8 cellular contexts compared by ENCODE assay signal in the genomic region with DNA sequence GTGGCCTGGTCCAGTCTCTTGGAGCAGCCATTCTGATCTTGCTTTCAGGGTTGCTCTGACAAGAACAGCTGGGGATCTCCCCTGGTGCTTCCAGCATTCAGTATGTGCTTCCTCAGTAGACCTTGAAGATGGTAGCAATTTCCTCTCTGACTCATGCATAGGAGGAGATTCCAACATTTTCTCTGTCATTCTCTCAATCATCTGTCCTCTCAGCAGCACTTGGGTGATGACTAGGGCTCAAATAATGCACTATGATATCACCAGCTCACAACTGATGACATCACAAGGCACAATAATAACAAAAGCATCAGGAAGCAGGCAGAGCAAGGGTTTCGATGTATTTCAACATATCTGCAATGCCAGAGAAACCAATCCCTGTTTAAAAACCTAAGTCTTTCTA.
DNase-seq lines count a peak whose midpoint lies in the region; ATAC-seq and TF ChIP-seq lines count a peak whose summit lies in the region.

No MANE protein-coding gene starts in this region.

- H3K27me3 Mint-ChIP-seq in activated naive CD4-positive, alpha-beta T cell treated with anti-CD3 and anti-CD28 coated beads, Interleukin-2, amount 50 U/mL, for 24 hours, result no peaks in the 10 kb centered on the region
- no peaks in the 10 kb centered on the region for H3K27me3 Mint-ChIP-seq in stimulated activated naive CD8-positive, alpha-beta T cell treated with anti-CD3 and anti-CD28 coated beads, Interleukin-15, amount 100 ng/mL, for 72 hours

- peaks cover 12% of the 10 kb centered on the region for H3K4me1 Mint-ChIP-seq in activated naive CD4-positive, alpha-beta T cell treated with anti-CD3 and anti-CD28 coated beads, Interleukin-2, amount 50 U/mL, for 24 hours
- peaks cover 17% of the 10 kb centered on the region for H3K4me1 Mint-ChIP-seq in stimulated activated naive CD8-positive, alpha-beta T cell treated with anti-CD3 and anti-CD28 coated beads, Interleukin-15, amount 100 ng/mL, for 72 hours

- H3K9me3 Mint-ChIP-seq in activated naive CD4-positive, alpha-beta T cell treated with anti-CD3 and anti-CD28 coated beads, Interleukin-2, amount 50 U/mL, for 24 hours, result no peaks in the 10 kb centered on the region
- no peaks in the 10 kb centered on the region for H3K9me3 Mint-ChIP-seq in stimulated activated naive CD8-positive, alpha-beta T cell treated with anti-CD3 and anti-CD28 coated beads, Interleukin-15, amount 100 ng/mL, for 72 hours

- H3K4me3 Mint-ChIP-seq in activated naive CD4-positive, alpha-beta T cell treated with anti-CD3 and anti-CD28 coated beads, Interleukin-2, amount 50 U/mL, for 24 hours, result no peak overlapping the region
- H3K4me3 Mint-ChIP-seq in stimulated activated naive CD8-positive, alpha-beta T cell treated with anti-CD3 and anti-CD28 coated beads, Interleukin-15, amount 100 ng/mL, for 72 hours, result no peak overlapping the region

- TF ChIP-seq CTCF in choroid plexus epithelial cell (conservative IDR thresholded peaks at IDR 0.05; ENCODE audit: low read depth, low read length), result no peak

- no peak overlapping the region for H3K4me3 ChIP-seq in choroid plexus epithelial cell (ENCODE audit: low read depth, low read length)

- no peak for DNase-seq in activated naive CD4-positive, alpha-beta T cell treated with anti-CD3 and anti-CD28 coated beads, Interleukin-2, amount 50 U/mL, for 16 hours
- DNase-seq in choroid plexus epithelial cell (ENCODE audit: low read depth), result peak; percentile 95
- peak in 1 of 2 donors; percentile 11 for DNase-seq in stimulated activated naive CD8-positive, alpha-beta T cell treated with anti-CD3 and anti-CD28 coated beads, Interleukin-15, amount 100 ng/mL, for 72 hours
- DNase-seq in globus pallidus (ENCODE audit: low spot score), result no peak
- DNase-seq in stimulated activated CD4-positive, alpha-beta T cell treated with anti-CD3 and anti-CD28 coated beads, Interleukin-2, amount 100 ng/mL, for 24 hours, result no peak
- DNase-seq in NCI-H1092 (lab: John Stamatoyannopoulos, UW), result no peak

- peak; percentile 36 for ATAC-seq in HG03469 (IDR thresholded peaks at IDR 0.05; ENCODE audit: unreplicated experiment)
- peak; percentile 82 for ATAC-seq in stimulated activated naive CD8-positive, alpha-beta T cell treated with anti-CD3 and anti-CD28 coated beads, Interleukin-15, amount 100 ng/mL, for 72 hours

- peaks cover 4% of the 10 kb centered on the region for H3K36me3 Mint-ChIP-seq in activated naive CD4-positive, alpha-beta T cell treated with anti-CD3 and anti-CD28 coated beads, Interleukin-2, amount 50 U/mL, for 24 hours

- H3K27ac Mint-ChIP-seq in activated naive CD4-positive, alpha-beta T cell treated with anti-CD3 and anti-CD28 coated beads, Interleukin-2, amount 50 U/mL, for 24 hours, result peak overlapping the region; percentile 4
- H3K27ac Mint-ChIP-seq in stimulated activated naive CD8-positive, alpha-beta T cell treated with anti-CD3 and anti-CD28 coated beads, Interleukin-15, amount 100 ng/mL, for 72 hours, result peak overlapping the region; percentile 28 to 31
